ENCODE assay signal across 1 cellular context in the genomic region with DNA sequence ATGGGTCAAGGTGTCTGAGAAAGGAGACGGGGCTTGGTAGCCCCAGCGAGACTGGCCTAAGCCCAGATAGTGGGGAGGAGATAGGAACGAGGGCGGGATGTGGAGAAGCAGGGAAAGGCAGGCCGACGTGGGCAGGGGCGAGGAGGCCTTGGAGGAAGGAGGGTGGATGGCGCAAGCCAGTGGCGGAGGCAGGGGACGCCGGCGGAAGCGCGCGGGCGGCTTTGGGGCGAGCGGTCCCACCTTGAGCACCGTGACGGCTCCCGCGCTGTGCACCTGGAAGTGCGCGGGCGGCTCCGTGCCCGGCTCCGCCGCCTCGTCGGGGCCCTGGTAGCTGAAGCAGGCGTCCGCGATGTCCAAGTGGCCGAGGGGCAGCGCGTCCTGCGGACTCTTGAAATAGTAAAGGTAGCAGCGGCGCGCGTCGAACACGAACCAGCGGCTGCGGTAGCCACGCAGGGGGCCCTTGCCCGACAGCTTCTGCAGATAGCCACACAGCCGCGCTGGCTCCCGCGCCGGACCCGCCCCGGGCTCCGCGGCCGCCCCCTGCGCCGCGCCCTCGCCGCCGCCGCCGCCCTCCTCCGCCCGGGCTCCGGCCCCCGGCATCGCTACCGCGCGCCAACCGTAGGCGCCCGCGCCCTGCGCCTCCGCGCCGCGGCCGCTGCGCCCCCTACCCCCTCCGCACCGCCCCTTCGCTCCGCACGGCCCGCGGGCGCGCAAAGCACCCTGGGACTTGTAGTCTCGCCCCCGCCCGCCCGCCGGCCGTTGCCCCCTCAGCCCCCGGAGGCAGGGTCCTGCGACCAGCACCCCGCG.
TF ChIP-seq lines count a peak whose summit lies in the region.

A gene (minus strand): TSS at position 659 of the 807 bp plus-strand sequence. CDS start 59 bp downstream, at position 600.

TF ChIP-seq in K562, 482 proteins besides CTCF, POLR2A, EP300 and RAD21 (continued from another document and continues in another):
- TF ChIP-seq ZBTB7A (IDR thresholded peaks at IDR 0.05; ENCODE audit: borderline replicate concordance, control insufficient read depth, low read depth, low read length) (peak; percentile 97), ZNF584 (CRISPR knock-in tag; IDR thresholded peaks at IDR 0.05; ENCODE audit: low read depth) (no peak), ZNF143 (CRISPR knock-in tag; IDR thresholded peaks at IDR 0.05) (peak; percentile 77), PML (IDR thresholded peaks at IDR 0.05; ENCODE audit: low read length) (no peak), MYC (IDR thresholded peaks at IDR 0.05; ENCODE audit: low read depth, low read length) (no peak), MYC (CRISPR knock-in tag; IDR thresholded peaks at IDR 0.05; ENCODE audit: borderline replicate concordance, low read depth) (no peak), ZNF785 (CRISPR knock-in tag; IDR thresholded peaks at IDR 0.05) (no peak), TBP (optimal IDR thresholded peaks at IDR 0.05; ENCODE audit: low read depth, low read length) (no peak), XRCC3 (IDR thresholded peaks at IDR 0.05) (no peak), YBX1 (IDR thresholded peaks at IDR 0.05) (no peak), NCOA6 (IDR thresholded peaks at IDR 0.05) (peak; percentile 83), RBM15 (IDR thresholded peaks at IDR 0.05; ENCODE audit: insufficient read depth, low read length) (no peak), ZKSCAN8 (CRISPR knock-in tag; IDR thresholded peaks at IDR 0.05) (no peak), KDM2B (CRISPR knock-in tag; IDR thresholded peaks at IDR 0.05) (peak; percentile 66; the same call in 1 of the 2 replicates), ZNF384 (IDR thresholded peaks at IDR 0.05; ENCODE audit: low read depth, low read length) (no peak), RBFOX2 (IDR thresholded peaks at IDR 0.05; ENCODE audit: low read depth, low read length) (peak; percentile 35), ZNF77 (CRISPR knock-in tag; IDR thresholded peaks at IDR 0.05) (no peak), TRIM24 (IDR thresholded peaks at IDR 0.05) (0 out of 4 replicates have a peak, but pooled peaks of 1 of the 2 experiments have one; percentile 10), GABPA (tag; conservative IDR thresholded peaks at IDR 0.05; ENCODE audit: low read depth) (0 out of 2 replicates have a peak, but pooled peaks have one; percentile 24), SNRNP70 (optimal IDR thresholded peaks at IDR 0.05; ENCODE audit: low read depth, low read length) (no peak), ETV1 (tag; conservative IDR thresholded peaks at IDR 0.05; ENCODE audit: low read depth) (no peak), ZFX (CRISPR knock-in tag; IDR thresholded peaks at IDR 0.05) (peak; percentile 57), SMAD4 (CRISPR knock-in tag; conservative IDR thresholded peaks at IDR 0.05) (0 out of 2 replicates have a peak, but pooled peaks have one; percentile 26), ZNF589 (CRISPR knock-in tag; IDR thresholded peaks at IDR 0.05; ENCODE audit: low read depth) (no peak), TCF7L2 (IDR thresholded peaks at IDR 0.05; ENCODE audit: low read depth, low read length) (no peak), GATAD2B (IDR thresholded peaks at IDR 0.05; ENCODE audit: borderline replicate concordance) (peak; percentile 68; the same call in 1 of the 2 replicates), ZNF41 (CRISPR knock-in tag; conservative IDR thresholded peaks at IDR 0.05) (no peak), TCFL5 (CRISPR knock-in tag; conservative IDR thresholded peaks at IDR 0.05) (no peak), SAP30 (IDR thresholded peaks at IDR 0.05; ENCODE audit: borderline replicate concordance, insufficient read depth, low read depth, low read length, poor library complexity, severe bottlenecking) (peak; percentile 67), ETS2 (tag; IDR thresholded peaks at IDR 0.05; ENCODE audit: borderline replicate concordance, poor library complexity, severe bottlenecking) (no peak), NFATC3 (IDR thresholded peaks at IDR 0.05) (no peak), ILK (tag; IDR thresholded peaks at IDR 0.05; ENCODE audit: borderline replicate concordance, low read depth) (no peak), CBX8 (IDR thresholded peaks at IDR 0.05; ENCODE audit: borderline replicate concordance, extremely low read depth, low read depth, low read length, poor library complexity, severe bottlenecking) (no peak), KLF13 (tag; IDR thresholded peaks at IDR 0.05; ENCODE audit: borderline replicate concordance, low read depth) (no peak), POLR2G (IDR thresholded peaks at IDR 0.05; ENCODE audit: low read depth, low read length) (peak; percentile 55), MAFF (IDR thresholded peaks at IDR 0.05; ENCODE audit: low read length) (no peak), ZNF232 (CRISPR knock-in tag; IDR thresholded peaks at IDR 0.05) (no peak), PTRF (tag; IDR thresholded peaks at IDR 0.05) (no peak), ZNF436 (CRISPR knock-in tag; IDR thresholded peaks at IDR 0.05) (no peak), GABPB1 (CRISPR knock-in tag; IDR thresholded peaks at IDR 0.05) (0 out of 2 replicates have a peak, but pooled peaks have one; percentile 38), ETV5 (CRISPR knock-in tag; IDR thresholded peaks at IDR 0.05; ENCODE audit: low read depth) (0 out of 2 replicates have a peak, but pooled peaks have one; percentile 38), HMGN3 (IDR thresholded peaks at IDR 0.05; ENCODE audit: borderline replicate concordance, extremely low read depth, insufficient read length, low read depth, low read length) (peak; percentile 60), HNRNPH1 (optimal IDR thresholded peaks at IDR 0.05; ENCODE audit: low read depth, low read length) (no peak), ATF1 (CRISPR knock-in tag; IDR thresholded peaks at IDR 0.05) (no peak), ATF1 (tag; IDR thresholded peaks at IDR 0.05) (peak; percentile 44)
- TF ChIP-seq, protein P1, sequence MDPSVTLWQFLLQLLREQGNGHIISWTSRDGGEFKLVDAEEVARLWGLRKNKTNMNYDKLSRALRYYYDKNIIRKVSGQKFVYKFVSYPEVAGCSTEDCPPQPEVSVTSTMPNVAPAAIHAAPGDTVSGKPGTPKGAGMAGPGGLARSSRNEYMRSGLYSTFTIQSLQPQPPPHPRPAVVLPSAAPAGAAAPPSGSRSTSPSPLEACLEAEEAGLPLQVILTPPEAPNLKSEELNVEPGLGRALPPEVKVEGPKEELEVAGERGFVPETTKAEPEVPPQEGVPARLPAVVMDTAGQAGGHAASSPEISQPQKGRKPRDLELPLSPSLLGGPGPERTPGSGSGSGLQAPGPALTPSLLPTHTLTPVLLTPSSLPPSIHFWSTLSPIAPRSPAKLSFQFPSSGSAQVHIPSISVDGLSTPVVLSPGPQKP (CRISPR knock-in tag; IDR thresholded peaks at IDR 0.05): no peak
- TF ChIP-seq, protein P2, sequence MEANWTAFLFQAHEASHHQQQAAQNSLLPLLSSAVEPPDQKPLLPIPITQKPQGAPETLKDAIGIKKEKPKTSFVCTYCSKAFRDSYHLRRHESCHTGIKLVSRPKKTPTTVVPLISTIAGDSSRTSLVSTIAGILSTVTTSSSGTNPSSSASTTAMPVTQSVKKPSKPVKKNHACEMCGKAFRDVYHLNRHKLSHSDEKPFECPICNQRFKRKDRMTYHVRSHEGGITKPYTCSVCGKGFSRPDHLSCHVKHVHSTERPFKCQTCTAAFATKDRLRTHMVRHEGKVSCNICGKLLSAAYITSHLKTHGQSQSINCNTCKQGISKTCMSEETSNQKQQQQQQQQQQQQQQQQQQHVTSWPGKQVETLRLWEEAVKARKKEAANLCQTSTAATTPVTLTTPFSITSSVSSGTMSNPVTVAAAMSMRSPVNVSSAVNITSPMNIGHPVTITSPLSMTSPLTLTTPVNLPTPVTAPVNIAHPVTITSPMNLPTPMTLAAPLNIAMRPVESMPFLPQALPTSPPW (CRISPR knock-in tag; IDR thresholded peaks at IDR 0.05): peak; percentile 92
- TF ChIP-seq, protein P3, sequence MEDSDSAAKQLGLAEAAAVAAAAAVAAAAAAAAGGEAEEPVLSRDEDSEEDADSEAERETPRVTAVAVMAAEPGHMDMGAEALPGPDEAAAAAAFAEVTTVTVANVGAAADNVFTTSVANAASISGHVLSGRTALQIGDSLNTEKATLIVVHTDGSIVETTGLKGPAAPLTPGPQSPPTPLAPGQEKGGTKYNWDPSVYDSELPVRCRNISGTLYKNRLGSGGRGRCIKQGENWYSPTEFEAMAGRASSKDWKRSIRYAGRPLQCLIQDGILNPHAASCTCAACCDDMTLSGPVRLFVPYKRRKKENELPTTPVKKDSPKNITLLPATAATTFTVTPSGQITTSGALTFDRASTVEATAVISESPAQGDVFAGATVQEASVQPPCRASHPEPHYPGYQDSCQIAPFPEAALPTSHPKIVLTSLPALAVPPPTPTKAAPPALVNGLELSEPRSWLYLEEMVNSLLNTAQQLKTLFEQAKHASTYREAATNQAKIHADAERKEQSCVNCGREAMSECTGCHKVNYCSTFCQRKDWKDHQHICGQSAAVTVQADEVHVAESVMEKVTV (CRISPR knock-in tag; IDR thresholded peaks at IDR 0.05): no peak
- TF ChIP-seq, protein P4, sequence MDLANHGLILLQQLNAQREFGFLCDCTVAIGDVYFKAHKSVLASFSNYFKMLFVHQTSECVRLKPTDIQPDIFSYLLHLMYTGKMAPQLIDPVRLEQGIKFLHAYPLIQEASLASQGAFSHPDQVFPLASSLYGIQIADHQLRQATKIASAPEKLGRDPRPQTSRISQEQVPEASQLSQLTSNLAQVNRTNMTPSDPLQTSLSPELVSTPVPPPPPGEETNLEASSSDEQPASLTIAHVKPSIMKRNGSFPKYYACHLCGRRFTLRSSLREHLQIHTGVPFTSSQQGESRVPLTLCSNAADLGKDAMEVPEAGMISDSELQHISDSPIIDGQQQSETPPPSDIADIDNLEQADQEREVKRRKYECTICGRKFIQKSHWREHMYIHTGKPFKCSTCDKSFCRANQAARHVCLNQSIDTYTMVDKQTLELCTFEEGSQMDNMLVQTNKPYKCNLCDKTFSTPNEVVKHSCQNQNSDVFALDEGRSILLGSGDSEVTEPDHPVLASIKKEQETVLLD (IDR thresholded peaks at IDR 0.05): 0 out of 2 replicates have a peak, but pooled peaks have one; percentile 39
- TF ChIP-seq, protein P5, sequence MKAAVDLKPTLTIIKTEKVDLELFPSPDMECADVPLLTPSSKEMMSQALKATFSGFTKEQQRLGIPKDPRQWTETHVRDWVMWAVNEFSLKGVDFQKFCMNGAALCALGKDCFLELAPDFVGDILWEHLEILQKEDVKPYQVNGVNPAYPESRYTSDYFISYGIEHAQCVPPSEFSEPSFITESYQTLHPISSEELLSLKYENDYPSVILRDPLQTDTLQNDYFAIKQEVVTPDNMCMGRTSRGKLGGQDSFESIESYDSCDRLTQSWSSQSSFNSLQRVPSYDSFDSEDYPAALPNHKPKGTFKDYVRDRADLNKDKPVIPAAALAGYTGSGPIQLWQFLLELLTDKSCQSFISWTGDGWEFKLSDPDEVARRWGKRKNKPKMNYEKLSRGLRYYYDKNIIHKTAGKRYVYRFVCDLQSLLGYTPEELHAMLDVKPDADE (conservative IDR thresholded peaks at IDR 0.05; ENCODE audit: control insufficient read depth, low read depth, low read length): peak; percentile 63; the same call in 1 of the 2 replicates
- TF ChIP-seq, protein P6, sequence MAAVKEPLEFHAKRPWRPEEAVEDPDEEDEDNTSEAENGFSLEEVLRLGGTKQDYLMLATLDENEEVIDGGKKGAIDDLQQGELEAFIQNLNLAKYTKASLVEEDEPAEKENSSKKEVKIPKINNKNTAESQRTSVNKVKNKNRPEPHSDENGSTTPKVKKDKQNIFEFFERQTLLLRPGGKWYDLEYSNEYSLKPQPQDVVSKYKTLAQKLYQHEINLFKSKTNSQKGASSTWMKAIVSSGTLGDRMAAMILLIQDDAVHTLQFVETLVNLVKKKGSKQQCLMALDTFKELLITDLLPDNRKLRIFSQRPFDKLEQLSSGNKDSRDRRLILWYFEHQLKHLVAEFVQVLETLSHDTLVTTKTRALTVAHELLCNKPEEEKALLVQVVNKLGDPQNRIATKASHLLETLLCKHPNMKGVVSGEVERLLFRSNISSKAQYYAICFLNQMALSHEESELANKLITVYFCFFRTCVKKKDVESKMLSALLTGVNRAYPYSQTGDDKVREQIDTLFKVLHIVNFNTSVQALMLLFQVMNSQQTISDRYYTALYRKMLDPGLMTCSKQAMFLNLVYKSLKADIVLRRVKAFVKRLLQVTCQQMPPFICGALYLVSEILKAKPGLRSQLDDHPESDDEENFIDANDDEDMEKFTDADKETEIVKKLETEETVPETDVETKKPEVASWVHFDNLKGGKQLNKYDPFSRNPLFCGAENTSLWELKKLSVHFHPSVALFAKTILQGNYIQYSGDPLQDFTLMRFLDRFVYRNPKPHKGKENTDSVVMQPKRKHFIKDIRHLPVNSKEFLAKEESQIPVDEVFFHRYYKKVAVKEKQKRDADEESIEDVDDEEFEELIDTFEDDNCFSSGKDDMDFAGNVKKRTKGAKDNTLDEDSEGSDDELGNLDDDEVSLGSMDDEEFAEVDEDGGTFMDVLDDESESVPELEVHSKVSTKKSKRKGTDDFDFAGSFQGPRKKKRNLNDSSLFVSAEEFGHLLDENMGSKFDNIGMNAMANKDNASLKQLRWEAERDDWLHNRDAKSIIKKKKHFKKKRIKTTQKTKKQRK (IDR thresholded peaks at IDR 0.05; ENCODE audit: borderline replicate concordance, low read depth, low read length): no peak
- TF ChIP-seq, protein P7, sequence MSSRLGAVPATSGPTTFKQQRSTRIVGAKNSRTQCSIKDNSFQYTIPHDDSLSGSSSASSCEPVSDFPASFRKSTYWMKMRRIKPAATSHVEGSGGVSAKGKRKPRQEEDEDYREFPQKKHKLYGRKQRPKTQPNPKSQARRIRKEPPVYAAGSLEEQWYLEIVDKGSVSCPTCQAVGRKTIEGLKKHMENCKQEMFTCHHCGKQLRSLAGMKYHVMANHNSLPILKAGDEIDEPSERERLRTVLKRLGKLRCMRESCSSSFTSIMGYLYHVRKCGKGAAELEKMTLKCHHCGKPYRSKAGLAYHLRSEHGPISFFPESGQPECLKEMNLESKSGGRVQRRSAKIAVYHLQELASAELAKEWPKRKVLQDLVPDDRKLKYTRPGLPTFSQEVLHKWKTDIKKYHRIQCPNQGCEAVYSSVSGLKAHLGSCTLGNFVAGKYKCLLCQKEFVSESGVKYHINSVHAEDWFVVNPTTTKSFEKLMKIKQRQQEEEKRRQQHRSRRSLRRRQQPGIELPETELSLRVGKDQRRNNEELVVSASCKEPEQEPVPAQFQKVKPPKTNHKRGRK (tag; IDR thresholded peaks at IDR 0.05): no peak
- TF ChIP-seq, protein P8, sequence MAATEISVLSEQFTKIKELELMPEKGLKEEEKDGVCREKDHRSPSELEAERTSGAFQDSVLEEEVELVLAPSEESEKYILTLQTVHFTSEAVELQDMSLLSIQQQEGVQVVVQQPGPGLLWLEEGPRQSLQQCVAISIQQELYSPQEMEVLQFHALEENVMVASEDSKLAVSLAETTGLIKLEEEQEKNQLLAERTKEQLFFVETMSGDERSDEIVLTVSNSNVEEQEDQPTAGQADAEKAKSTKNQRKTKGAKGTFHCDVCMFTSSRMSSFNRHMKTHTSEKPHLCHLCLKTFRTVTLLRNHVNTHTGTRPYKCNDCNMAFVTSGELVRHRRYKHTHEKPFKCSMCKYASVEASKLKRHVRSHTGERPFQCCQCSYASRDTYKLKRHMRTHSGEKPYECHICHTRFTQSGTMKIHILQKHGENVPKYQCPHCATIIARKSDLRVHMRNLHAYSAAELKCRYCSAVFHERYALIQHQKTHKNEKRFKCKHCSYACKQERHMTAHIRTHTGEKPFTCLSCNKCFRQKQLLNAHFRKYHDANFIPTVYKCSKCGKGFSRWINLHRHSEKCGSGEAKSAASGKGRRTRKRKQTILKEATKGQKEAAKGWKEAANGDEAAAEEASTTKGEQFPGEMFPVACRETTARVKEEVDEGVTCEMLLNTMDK (IDR thresholded peaks at IDR 0.05; ENCODE audit: borderline replicate concordance, insufficient read depth, low read depth, low read length, poor library complexity, severe bottlenecking): peak; percentile 25
